Comparison of ENCODE assay signal across 30 cellular contexts in genomic region chr4:167544391-167544790, GRCh38.
"Had no signal": no experiment of that assay in that cellular context is flagged by ENCODE, and none has a peak within 500 bp of the region (broad histone marks: within the 10 kb centered on the region; RNA-seq: fewer than 3 reads in every experiment).

No MANE protein-coding gene starts in this region.

- H3K36me3 Mint-ChIP-seq: activated naive CD8-positive, alpha-beta T cell treated with anti-CD3 and anti-CD28 coated beads for 36 hours had no signal

- ATAC-seq: activated CD8-positive, alpha-beta T cell treated with anti-CD3 and anti-CD28 coated beads for 36 hours; activated T-cell treated with anti-CD3 and anti-CD28 coated beads, Interleukin-2, amount 50 U/mL, for 72 hours; activated T-helper 17 cell treated with anti-CD3 and anti-CD28 coated beads, Interleukin-2, amount 50 U/mL, for 72 hours; body of pancreas; Panc1 had no signal

- H3K9me3 ChIP-seq: ascending aorta, body of pancreas, breast epithelium, SJCRH30 had no signal

- DNase-seq: activated CD4-positive, alpha-beta T cell treated with anti-CD3 and anti-CD28 coated beads, Interleukin-2, amount 10 ng/mL, durations not matched to agents 24 days and 14 days; activated CD4-positive, alpha-beta T cell treated with anti-CD3 and anti-CD28 coated beads, Interleukin-2, amount 50 U/mL, for 4 hours; activated CD8-positive, alpha-beta T cell treated with anti-CD3 and anti-CD28 coated beads for 36 hours; activated effector memory CD4-positive, alpha-beta T cell treated with anti-CD3 and anti-CD28 coated beads, Interleukin-2, amount 50 U/mL, for 16 hours; activated naive CD4-positive, alpha-beta T cell; activated naive CD4-positive, alpha-beta T cell treated with anti-CD3 and anti-CD28 coated beads, Interleukin-2, amount 50 U/mL, for 16 hours; activated naive CD8-positive, alpha-beta T cell treated with anti-CD3 and anti-CD28 coated beads for 36 hours; activated T-cell treated with anti-CD3 and anti-CD28 coated beads, Interleukin-2, amount 50 U/mL, for 1 hour; activated T-cell treated with anti-CD3 and anti-CD28 coated beads, Interleukin-2, amount 50 U/mL, for 72 hours; amygdala; body of pancreas; caudate nucleus; cerebellar nuclear complex; MM.1S; MV-4-11; NCI-H1092; NCI-H1436 treated with DMSO at 0.1 percent for 48 hours; NCI-H1694 treated with DMSO at 0.1 percent for 48 hours; NCI-H2029; NCI-H345; NCI-H524 treated with DMSO at 0.1 percent for 48 hours; SHP77; SJCRH30 had no signal

- H3K4me1 ChIP-seq: ascending aorta, body of pancreas, breast epithelium, SJCRH30 had no signal

- H3K36me3 ChIP-seq: ascending aorta, breast epithelium, SJCRH30 had no signal

- H3K27ac ChIP-seq: ascending aorta, body of pancreas, breast epithelium, SJCRH30, SK-N-MC had no signal

- H3K27ac Mint-ChIP-seq: activated CD4-positive, alpha-beta T cell treated with anti-CD3 and anti-CD28 coated beads, Interleukin-2, amount 10 ng/mL, durations not matched to agents 24 days and 14 days; activated CD8-positive, alpha-beta T cell treated with anti-CD3 and anti-CD28 coated beads for 36 hours; activated naive CD8-positive, alpha-beta T cell treated with anti-CD3 and anti-CD28 coated beads for 36 hours; activated T-cell treated with anti-CD3 and anti-CD28 coated beads, Interleukin-2, amount 50 U/mL, for 72 hours; activated T-helper 17 cell treated with anti-CD3 and anti-CD28 coated beads, Interleukin-2, amount 50 U/mL, for 72 hours; T-helper 2 cell treated with Interferon-gamma antibody and Interleukin-4, amounts not matched to agents 5 μg/mL and 100 μg/mL, for 36 hours had no signal

- FAIRE-seq: TTC549 had no signal

- H3K4me3 ChIP-seq: ascending aorta, body of pancreas, breast epithelium, SJCRH30, SK-N-MC had no signal

- H3K4me1 Mint-ChIP-seq: activated CD4-positive, alpha-beta T cell treated with anti-CD3 and anti-CD28 coated beads, Interleukin-2, amount 10 ng/mL, durations not matched to agents 24 days and 14 days; activated naive CD8-positive, alpha-beta T cell treated with anti-CD3 and anti-CD28 coated beads for 36 hours; activated T-helper 17 cell treated with anti-CD3 and anti-CD28 coated beads, Interleukin-2, amount 50 U/mL, for 72 hours had no signal

- H3K4me3 Mint-ChIP-seq: activated CD4-positive, alpha-beta T cell treated with anti-CD3 and anti-CD28 coated beads, Interleukin-2, amount 10 ng/mL, durations not matched to agents 24 days and 14 days; activated CD8-positive, alpha-beta T cell treated with anti-CD3 and anti-CD28 coated beads for 36 hours; activated naive CD8-positive, alpha-beta T cell treated with anti-CD3 and anti-CD28 coated beads for 36 hours; activated T-cell treated with anti-CD3 and anti-CD28 coated beads, Interleukin-2, amount 50 U/mL, for 72 hours; activated T-helper 17 cell treated with anti-CD3 and anti-CD28 coated beads, Interleukin-2, amount 50 U/mL, for 72 hours; T-helper 2 cell treated with Interferon-gamma antibody and Interleukin-4, amounts not matched to agents 5 μg/mL and 100 μg/mL, for 36 hours had no signal

- H3K27me3 Mint-ChIP-seq: activated CD4-positive, alpha-beta T cell treated with anti-CD3 and anti-CD28 coated beads, Interleukin-2, amount 10 ng/mL, durations not matched to agents 24 days and 14 days; activated CD8-positive, alpha-beta T cell treated with anti-CD3 and anti-CD28 coated beads for 36 hours; activated naive CD8-positive, alpha-beta T cell treated with anti-CD3 and anti-CD28 coated beads for 36 hours; activated T-helper 17 cell treated with anti-CD3 and anti-CD28 coated beads, Interleukin-2, amount 50 U/mL, for 72 hours had no signal

- H3K9me3 Mint-ChIP-seq: activated CD4-positive, alpha-beta T cell treated with anti-CD3 and anti-CD28 coated beads, Interleukin-2, amount 10 ng/mL, durations not matched to agents 24 days and 14 days had no signal

- H3K27me3 ChIP-seq: ascending aorta, body of pancreas, breast epithelium, SJCRH30 had no signal
